In the genomic region with DNA sequence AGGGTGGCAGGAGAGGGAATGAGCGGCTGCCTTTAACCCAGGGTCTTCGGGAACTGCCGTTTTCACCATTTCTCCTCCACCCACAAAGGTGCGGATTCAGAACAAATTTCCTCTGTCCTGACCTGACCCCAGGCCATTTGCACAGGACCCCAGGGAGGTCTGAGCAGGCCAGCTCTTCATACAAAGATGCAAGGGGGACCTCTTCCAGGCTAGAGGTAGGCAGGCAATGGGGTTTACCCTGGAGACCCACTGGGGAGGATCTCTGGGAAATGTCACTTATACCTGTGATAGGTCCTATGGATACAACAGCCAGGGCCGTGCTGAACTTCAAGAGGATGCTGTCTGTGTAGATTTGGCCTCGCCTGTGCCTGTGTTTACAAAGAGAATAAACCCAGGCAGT, we compare ENCODE assay signal across 1 cellular context.
A peak's percentile ranks its signal among the peaks of the same experiment; 100 is the strongest.
TF ChIP-seq lines count a peak whose summit lies in the region.

No MANE protein-coding gene starts in this region.

TF ChIP-seq in HepG2, 621 proteins besides CTCF, POLR2A, EP300 and RAD21 (continued from another document):
- TF ChIP-seq HINFP (CRISPR knock-in tag; IDR thresholded peaks at IDR 0.05; ENCODE audit: low read depth) (peak; percentile 36; the same call in 1 of the 2 replicates), RORA (CRISPR knock-in tag; IDR thresholded peaks at IDR 0.05) (no peak), SUZ12 (IDR thresholded peaks at IDR 0.05; ENCODE audit: low read depth, low read length) (no peak), NCOA5 (CRISPR knock-in tag; IDR thresholded peaks at IDR 0.05) (no peak), POLR2AphosphoS5 (IDR thresholded peaks at IDR 0.05; ENCODE audit: low read depth, low read length) (no peak), ZNF335 (CRISPR knock-in tag; IDR thresholded peaks at IDR 0.05) (no peak), HDAC1 (CRISPR knock-in tag; IDR thresholded peaks at IDR 0.05) (0 out of 2 replicates have a peak, but pooled peaks have one; percentile 2), RCOR2 (CRISPR knock-in tag; IDR thresholded peaks at IDR 0.05) (peak; percentile 41; the same call in 1 of the 2 replicates), RFX1 (IDR thresholded peaks at IDR 0.05) (no peak), ZMYM2 (CRISPR knock-in tag; IDR thresholded peaks at IDR 0.05) (peak; percentile 50; the same call in 1 of the 2 replicates), SIN3A (IDR thresholded peaks at IDR 0.05; ENCODE audit: borderline replicate concordance, low read depth, low read length) (no peak)
- TF ChIP-seq, protein P1, sequence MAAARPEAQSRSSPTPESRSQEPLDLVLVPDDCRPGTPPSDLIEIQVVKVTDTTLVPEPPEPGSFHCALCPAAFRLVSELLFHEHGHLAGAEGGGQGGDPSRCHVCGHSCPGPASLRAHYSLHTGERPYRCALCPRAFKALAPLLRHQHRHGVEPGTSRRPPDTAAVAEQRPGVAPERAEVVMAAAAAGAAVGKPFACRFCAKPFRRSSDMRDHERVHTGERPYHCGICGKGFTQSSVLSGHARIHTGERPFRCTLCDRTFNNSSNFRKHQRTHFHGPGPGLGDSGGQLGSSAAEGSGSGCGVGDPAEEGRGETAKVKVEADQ (CRISPR knock-in tag; IDR thresholded peaks at IDR 0.05; ENCODE audit: borderline replicate concordance): no peak
- TF ChIP-seq, protein P2, sequence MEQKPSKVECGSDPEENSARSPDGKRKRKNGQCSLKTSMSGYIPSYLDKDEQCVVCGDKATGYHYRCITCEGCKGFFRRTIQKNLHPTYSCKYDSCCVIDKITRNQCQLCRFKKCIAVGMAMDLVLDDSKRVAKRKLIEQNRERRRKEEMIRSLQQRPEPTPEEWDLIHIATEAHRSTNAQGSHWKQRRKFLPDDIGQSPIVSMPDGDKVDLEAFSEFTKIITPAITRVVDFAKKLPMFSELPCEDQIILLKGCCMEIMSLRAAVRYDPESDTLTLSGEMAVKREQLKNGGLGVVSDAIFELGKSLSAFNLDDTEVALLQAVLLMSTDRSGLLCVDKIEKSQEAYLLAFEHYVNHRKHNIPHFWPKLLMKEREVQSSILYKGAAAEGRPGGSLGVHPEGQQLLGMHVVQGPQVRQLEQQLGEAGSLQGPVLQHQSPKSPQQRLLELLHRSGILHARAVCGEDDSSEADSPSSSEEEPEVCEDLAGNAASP (CRISPR knock-in tag; IDR thresholded peaks at IDR 0.05; ENCODE audit: borderline replicate concordance): peak; percentile 13; the same call in 1 of the 2 replicates
TF ChIP-seq in HepG2: peak in this region for 13.
